In genomic region chr11:2402106-2402505, GRCh38 we compare ENCODE assay signal across 13 cellular contexts. TPM values are rescaled to one million over a fixed set of nuclear protein-coding genes. Genes with fewer than 3 reads are reported as not detected.
DNase-seq lines count a peak whose midpoint lies in the region; ATAC-seq and TF ChIP-seq lines count a peak whose summit lies in the region.
"Had no signal": no experiment of that assay in that cellular context is flagged by ENCODE, and none has a peak within 500 bp of the region (broad histone marks: within the 10 kb centered on the region; RNA-seq: fewer than 3 reads in every experiment).

No MANE protein-coding gene starts in this region.

- POLR2A ChIA-PET in Panc1 (lab: Charles Lee) = interaction anchor here (0.6 kb wide), 1 partner anchor 215 kb away, joined by 3 read pairs; no protein-coding TSS in a partner anchor

- H3K9me3 Mint-ChIP-seq in T-helper 2 cell treated with Interferon-gamma antibody and Interleukin-4, amounts not matched to agents 5 μg/mL and 100 μg/mL, for 36 hours = no peaks in the 10 kb centered on the region
- H3K9me3 Mint-ChIP-seq in effector memory CD8-positive, alpha-beta T cell = no peaks in the 10 kb centered on the region

- no peaks in the 10 kb centered on the region for H3K27me3 Mint-ChIP-seq in T-helper 2 cell treated with Interferon-gamma antibody and Interleukin-4, amounts not matched to agents 5 μg/mL and 100 μg/mL, for 36 hours (ENCODE audit: low read depth)
- H3K27me3 Mint-ChIP-seq in effector memory CD8-positive, alpha-beta T cell = no peaks in the 10 kb centered on the region

- CTCF ChIA-PET in Panc1 (lab: Charles Lee) = interaction anchor here (0.7 to 0.9 kb wide), 2 partner anchors 19 to 24 kb away, joined by 3 read pairs; no protein-coding TSS in a partner anchor

- no TSS peak for BruUV-seq in Panc1 (replicated peaks; lab: Mats Ljungman, UMichigan)

- peaks cover 6% of the 10 kb centered on the region for H3K4me1 Mint-ChIP-seq in T-helper 2 cell treated with Interferon-gamma antibody and Interleukin-4, amounts not matched to agents 5 μg/mL and 100 μg/mL, for 36 hours (ENCODE audit: low read depth)
- H3K4me1 Mint-ChIP-seq in effector memory CD8-positive, alpha-beta T cell (ENCODE audit: low read depth in 2 of 2) = peaks cover 0 to 14% of the 10 kb centered on the region in 2 donors

- H3K9me3 ChIP-seq in Panc1 (ENCODE audit: control insufficient read depth, insufficient read depth, low read depth, low read length) (no peaks in the 10 kb centered on the region), right atrium auricular region (no peaks in the 10 kb centered on the region)
- H3K9me3 ChIP-seq: thoracic aorta had no signal

- peaks cover 6% of the 10 kb centered on the region; the same call in 1 of the 2 replicates for H3K36me3 ChIP-seq in Panc1 (ENCODE audit: control insufficient read depth, insufficient read depth, low read length)
- peaks cover 16% of the 10 kb centered on the region for H3K36me3 ChIP-seq in rectal smooth muscle tissue (ENCODE audit: control insufficient read depth, insufficient read depth, low read length)
- H3K36me3 ChIP-seq in right atrium auricular region = peaks cover 37% of the 10 kb centered on the region

- peaks cover 12% of the 10 kb centered on the region for H3K36me3 Mint-ChIP-seq in T-helper 2 cell treated with Interferon-gamma antibody and Interleukin-4, amounts not matched to agents 5 μg/mL and 100 μg/mL, for 36 hours (ENCODE audit: low read depth)
- H3K36me3 Mint-ChIP-seq in effector memory CD8-positive, alpha-beta T cell (ENCODE audit: insufficient read depth) = peaks cover 63% of the 10 kb centered on the region

- intact Hi-C loops in Panc1 (cut with micrococcal nuclease; ENCODE audit: unreplicated experiment) = no loop called here

- TF ChIP-seq CTCF in Panc1 (IDR thresholded peaks at IDR 0.05) = no peak
- no peak for TF ChIP-seq CTCF in right atrium auricular region (IDR thresholded peaks at IDR 0.05)

- H3K27me3 ChIP-seq in Panc1 (ENCODE audit: control insufficient read depth, insufficient read depth, low read length) (no peaks in the 10 kb centered on the region), rectal smooth muscle tissue (ENCODE audit: control insufficient read depth, insufficient read depth, low read length) (no peaks in the 10 kb centered on the region), right atrium auricular region (no peaks in the 10 kb centered on the region)

- no peak for ATAC-seq in Panc1
- ATAC-seq in effector memory CD8-positive, alpha-beta T cell (replicated peaks) = no peak

- H3K27ac ChIP-seq in Panc1 (ENCODE audit: low read length) (0 out of 2 replicates have a peak overlapping the region, but pooled peaks have one; percentile 8), rectal smooth muscle tissue (ENCODE audit: low read depth, low read length) (no peak overlapping the region), right atrium auricular region (no peak overlapping the region)
- H3K27ac ChIP-seq: WERI-Rb-1 had no signal

- H3K27ac Mint-ChIP-seq in T-helper 2 cell treated with Interferon-gamma antibody and Interleukin-4, amounts not matched to agents 5 μg/mL and 100 μg/mL, for 36 hours = no peak overlapping the region
- H3K27ac Mint-ChIP-seq in effector memory CD8-positive, alpha-beta T cell = peak overlapping the region in 1 of 2 donors; percentile 96

- H3K9ac ChIP-seq in rectal smooth muscle tissue (ENCODE audit: low read length) = peak overlapping the region; percentile 13

- H3K4me3 ChIP-seq in Panc1 (ENCODE audit: low read depth in 2 of 2, low read length in 2 of 2) = peak overlapping the region; percentile 93 to 100
- peak overlapping the region; percentile 100 for H3K4me3 ChIP-seq in rectal smooth muscle tissue (ENCODE audit: low read length)
- H3K4me3 ChIP-seq in right atrium auricular region = peak overlapping the region in 1 of 2 donors; percentile 81

- H3K4me3 Mint-ChIP-seq in T-helper 2 cell treated with Interferon-gamma antibody and Interleukin-4, amounts not matched to agents 5 μg/mL and 100 μg/mL, for 36 hours = peak overlapping the region; percentile 86
- H3K4me3 Mint-ChIP-seq in effector memory CD8-positive, alpha-beta T cell = peak overlapping the region; percentile 92 to 93

- in situ Hi-C loops in Panc1 (cut with HindIII; ENCODE audit: low pct_unique_long_range_greater_than_20kb, low sequenced_read_pairs) = no loop called here

- H3K4me1 ChIP-seq in Panc1 (ENCODE audit: control insufficient read depth, insufficient read depth, low read length) = peaks cover 20% of the 10 kb centered on the region
- peaks cover 19% of the 10 kb centered on the region for H3K4me1 ChIP-seq in rectal smooth muscle tissue (ENCODE audit: control insufficient read depth, insufficient read depth, low read length)
- H3K4me1 ChIP-seq in right atrium auricular region = peaks cover 0 to 27% of the 10 kb centered on the region in 2 donors

- no peak for DNase-seq in T-helper 2 cell treated with Interferon-gamma antibody and Interleukin-4, amounts not matched to agents 5 μg/mL and 100 μg/mL, for 36 hours (ENCODE audit: low spot score)
- DNase-seq in T-helper 2 cell = no peak
- DNase-seq in Panc1 (ENCODE audit: low read depth, low spot score) = no peak
- no peak for DNase-seq in effector memory CD8-positive, alpha-beta T cell
- no peak for DNase-seq in right atrium auricular region (ENCODE audit: low spot score)
- no peak for DNase-seq in RPMI8226
- DNase-seq in NK-92 (lab: John Stamatoyannopoulos, UW; ENCODE audit: unreplicated experiment) = no peak
- DNase-seq: HCEC 1CT, islet precursor cell, NCI-H510A treated with DMSO at 0.1 percent for 48 hours, WERI-Rb-1 had no signal

RNA-seq across cellular contexts. Expression of gene TSSC4, which starts 1.6 kb away (rescaled TPM):
- 132 TPM for total RNA-seq in Panc1 (2021; ENCODE audit: unreplicated experiment)
- 164 TPM for polyA plus RNA-seq in Panc1 (2012; ENCODE audit: insufficient read length)
- 10 to 100 TPM; 26.7 to 40.3 TPM for total RNA-seq in right atrium auricular region

RNA-seq across cellular contexts. Expression of gene CD81, which starts 25.0 kb away (rescaled TPM):
- total RNA-seq in Panc1 (2021; ENCODE audit: unreplicated experiment) (416 TPM), right atrium auricular region (100 to 1,000 TPM; 433 to 528 TPM)
- 720 TPM for polyA plus RNA-seq in Panc1 (2012; ENCODE audit: insufficient read length)

RNA-seq across cellular contexts. Expression of gene TRPM5, which starts 42.2 kb away (rescaled TPM):
- total RNA-seq in Panc1 (2021; ENCODE audit: unreplicated experiment) (0.08 TPM), right atrium auricular region (not detected)
- polyA plus RNA-seq in Panc1 (2012; ENCODE audit: insufficient read length) = 0.06 TPM
- total RNA-seq: thoracic aorta had no signal

RNA-seq across cellular contexts. Expression of gene KCNQ1, which starts 42.7 kb away (rescaled TPM):
- total RNA-seq in Panc1 (2021; ENCODE audit: unreplicated experiment) = 1.0 TPM
- 1.2 TPM for polyA plus RNA-seq in Panc1 (2012; ENCODE audit: insufficient read length)
- 10 to 100 TPM; 12.7 to 25.1 TPM for total RNA-seq in right atrium auricular region
